In the genomic region with DNA sequence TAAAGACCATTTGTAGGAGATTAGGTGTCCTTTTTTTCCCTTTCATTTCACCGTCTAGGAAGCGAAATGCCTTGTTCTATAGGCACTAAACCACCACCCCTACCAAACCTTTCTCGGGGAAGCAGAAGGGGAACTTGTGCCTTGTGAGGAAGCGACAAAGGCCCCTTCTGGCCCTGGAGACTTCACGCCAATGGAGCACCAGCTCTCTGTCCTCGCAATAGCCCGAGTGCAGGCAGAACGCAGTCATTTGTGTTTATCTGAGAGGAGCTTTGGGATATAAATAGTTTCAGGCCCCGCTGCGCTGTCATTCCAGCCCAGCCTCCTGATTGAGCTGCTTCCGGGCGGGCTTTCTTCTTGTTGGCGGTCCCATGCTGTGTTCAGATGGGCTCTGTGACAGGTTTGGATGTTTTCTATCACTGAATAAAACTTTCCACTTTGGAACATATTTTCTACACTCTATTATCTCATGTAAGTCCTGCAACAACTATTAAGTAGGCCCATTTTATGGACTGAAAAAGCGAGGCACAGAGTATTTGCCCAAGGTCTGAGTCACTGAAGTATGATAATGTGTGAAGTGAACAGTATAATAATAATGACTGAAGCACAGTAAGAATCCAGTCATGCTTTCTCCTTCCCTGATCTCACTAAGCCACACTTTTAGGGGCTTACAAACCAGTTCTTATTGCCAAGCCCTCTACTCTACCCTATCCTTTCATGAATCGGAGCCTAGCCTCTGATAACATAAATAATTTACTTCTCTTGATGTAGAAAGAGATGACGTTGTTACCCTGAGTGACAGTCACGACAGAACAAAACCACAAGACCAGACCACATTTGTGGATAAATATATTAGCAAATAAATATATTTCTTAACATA, we compare ENCODE assay signal across 8 cellular contexts. TPM values are rescaled to one million over a fixed set of nuclear protein-coding genes. Genes with fewer than 3 reads are reported as not detected.
DNase-seq lines count a peak whose midpoint lies in the region; ATAC-seq and TF ChIP-seq lines count a peak whose summit lies in the region.

No MANE protein-coding gene starts in this region.

- peak overlapping the region; percentile 99 for H3K4me3 Mint-ChIP-seq in stimulated activated effector memory CD8-positive, alpha-beta T cell treated with anti-CD3 and anti-CD28 coated beads, Interleukin-12 subunit alpha, Interleukin-12 subunit beta, amount 100 ng/mL, for 72 hours

- no peak for TF ChIP-seq POLR2A in breast epithelium (IDR thresholded peaks at IDR 0.05)

- peak overlapping the region; percentile 79 for H3K4me3 ChIP-seq in OCI-LY7 (ENCODE audit: low read depth, low read length, poor library complexity, severe bottlenecking)
- H3K4me3 ChIP-seq in breast epithelium = peak overlapping the region; percentile 68 to 95 (median 89)

- TF ChIP-seq CTCF in OCI-LY7 (conservative IDR thresholded peaks at IDR 0.05; ENCODE audit: low read length) = no peak
- no peak for TF ChIP-seq CTCF in breast epithelium (IDR thresholded peaks at IDR 0.05)

- peaks cover 66% of the 10 kb centered on the region for H3K36me3 Mint-ChIP-seq in stimulated activated effector memory CD8-positive, alpha-beta T cell treated with anti-CD3 and anti-CD28 coated beads, Interleukin-12 subunit alpha, Interleukin-12 subunit beta, amount 100 ng/mL, for 72 hours

- peak overlapping the region; percentile 85 for H3K27ac ChIP-seq in OCI-LY7 (ENCODE audit: low read depth, low read length, poor library complexity, severe bottlenecking)
- H3K27ac ChIP-seq in breast epithelium = peak overlapping the region; percentile 94 to 95

- DNase-seq in activated naive CD4-positive, alpha-beta T cell treated with Interleukin-2 at 50 U/mL for 16 hours = peak; percentile 19
- DNase-seq in activated naive CD4-positive, alpha-beta T cell treated with anti-CD3 and anti-CD28 coated beads, Interleukin-2, amount 50 U/mL, for 16 hours = no peak
- peak; percentile 67 for DNase-seq in OCI-LY7 (ENCODE audit: low spot score)
- peak in 1 of 2 donors; percentile 48 for DNase-seq in breast epithelium (ENCODE audit: low spot score in 2 of 2)
- peak; percentile 76 for DNase-seq in islet precursor cell
- peak in 1 of 2 donors; percentile 69 for DNase-seq in stimulated activated effector memory CD8-positive, alpha-beta T cell treated with anti-CD3 and anti-CD28 coated beads, Interleukin-12 subunit alpha, Interleukin-12 subunit beta, amount 100 ng/mL, for 72 hours (ENCODE audit: low spot score in 2 of 2)
- no peak for DNase-seq in cortex of kidney (lab: John Stamatoyannopoulos, UW)

- intact Hi-C loops in OCI-LY7 (cut with micrococcal nuclease; ENCODE audit: unreplicated experiment) (loop anchor here (1.0 to 2.0 kb wide), 3 partner anchors 14 to 64 kb away; a partner anchor contains a TSS), breast epithelium (cut with DNase I; ENCODE audit: low total_unique reads) (no loop called here)

- H3K4me2 ChIP-seq in OCI-LY7 (ENCODE audit: low read length) = peak overlapping the region; percentile 99

- peak; percentile 8 for ATAC-seq in stimulated activated effector memory CD8-positive, alpha-beta T cell treated with anti-CD3 and anti-CD28 coated beads, Interleukin-12 subunit alpha, Interleukin-12 subunit beta, amount 100 ng/mL, for 72 hours
- no peak for ATAC-seq in HG02981 (IDR thresholded peaks at IDR 0.05; ENCODE audit: unreplicated experiment)

- H3K4me1 ChIP-seq in OCI-LY7 (ENCODE audit: insufficient read depth, low read length, poor library complexity, severe bottlenecking) = peaks cover 30% of the 10 kb centered on the region
- H3K4me1 ChIP-seq in breast epithelium = peaks cover 4 to 6% of the 10 kb centered on the region in 2 donors

- H3K36me3 ChIP-seq in OCI-LY7 (ENCODE audit: insufficient read depth, low read length) (peaks cover 28% of the 10 kb centered on the region), breast epithelium (peaks cover 5% of the 10 kb centered on the region)

- H2AFZ ChIP-seq in OCI-LY7 (ENCODE audit: low read length) = peak overlapping the region; percentile 47; the same call in 1 of the 2 replicates

- no peaks in the 10 kb centered on the region for H3K9me3 ChIP-seq in OCI-LY7 (ENCODE audit: low read length)
- no peaks in the 10 kb centered on the region for H3K9me3 ChIP-seq in breast epithelium

- no peaks in the 10 kb centered on the region for H3K27me3 ChIP-seq in breast epithelium

- H4K20me1 ChIP-seq in OCI-LY7 (ENCODE audit: insufficient read depth, low read length) = peaks cover 12% of the 10 kb centered on the region; the same call in 1 of the 2 replicates

- BruUV-seq in OCI-LY7 (replicated peaks; lab: Mats Ljungman, UMichigan) = TSS peak; percentile 65

- peaks cover 38% of the 10 kb centered on the region; the same call in 1 of the 2 replicates for H3K79me2 ChIP-seq in OCI-LY7 (ENCODE audit: insufficient read depth, low read depth, low read length)

- CTCF ChIA-PET in OCI-LY7 (lab: Charles Lee; ENCODE audit: unreplicated experiment) = interaction anchor here (0.9 to 1.5 kb wide), 2 partner anchors 9 to 64 kb away, joined by 4 to 5 read pairs; a partner anchor contains a TSS

- POLR2A ChIA-PET in OCI-LY7 (lab: Charles Lee) = interaction anchor here (0.5 to 4.5 kb wide), 10 partner anchors 9 to 848 kb away, joined by 3 to 37 read pairs (median 6); no protein-coding TSS in a partner anchor

- H3K27ac Mint-ChIP-seq in stimulated activated effector memory CD8-positive, alpha-beta T cell treated with anti-CD3 and anti-CD28 coated beads, Interleukin-12 subunit alpha, Interleukin-12 subunit beta, amount 100 ng/mL, for 72 hours = peak overlapping the region; percentile 98

- H3K9me2 ChIP-seq in OCI-LY7 (ENCODE audit: insufficient read depth, low read length) = no peaks in the 10 kb centered on the region

- peaks cover 47% of the 10 kb centered on the region for H3K4me1 Mint-ChIP-seq in stimulated activated effector memory CD8-positive, alpha-beta T cell treated with anti-CD3 and anti-CD28 coated beads, Interleukin-12 subunit alpha, Interleukin-12 subunit beta, amount 100 ng/mL, for 72 hours

- no peaks in the 10 kb centered on the region for H3K9me3 Mint-ChIP-seq in stimulated activated effector memory CD8-positive, alpha-beta T cell treated with anti-CD3 and anti-CD28 coated beads, Interleukin-12 subunit alpha, Interleukin-12 subunit beta, amount 100 ng/mL, for 72 hours

RNA-seq across cellular contexts. Expression of a gene that starts 1.1 kb away (rescaled TPM):
- 41.1 and 56.5 TPM in 2 replicates for total RNA-seq in OCI-LY7 (2014; rRNA removed; shearing (Covaris generic))
- total RNA-seq in OCI-LY7 (2022) (65.5 and 78.4 TPM in 2 replicates), breast epithelium (10 to 100 TPM; 46.4 to 61.6 (median 48.2) TPM)

RNA-seq across cellular contexts. Expression of a gene that starts 24.5 kb away (rescaled TPM):
- total RNA-seq in OCI-LY7 (2014; rRNA removed; shearing (Covaris generic)) = 24.0 TPM in 2 replicates
- total RNA-seq in OCI-LY7 (2022) (50.6 and 54.4 TPM in 2 replicates), breast epithelium (10 to 100 TPM in 2 of 3 donors, 1 to 10 TPM in 1; 2.6 to 42.1 (median 26.9) TPM)

Comparison
In these comparisons a context has a peak if more than half of its experiments do, and no peak if none do; other contexts are left out.
1. DNase-seq: peak in activated naive CD4-positive, alpha-beta T cell treated with Interleukin-2 at 50 U/mL for 16 hours (single experiment), OCI-LY7 (single experiment) and islet precursor cell (single experiment); none in activated naive CD4-positive, alpha-beta T cell treated with anti-CD3 and anti-CD28 coated beads, Interleukin-2, amount 50 U/mL, for 16 hours (single experiment) and cortex of kidney (single experiment).